In genomic region chr2:169797601-169798000, GRCh38 we compare ENCODE assay signal across 1 cellular context.
TF ChIP-seq lines count a peak whose summit lies in the region.

No MANE protein-coding gene starts in this region.

TF ChIP-seq in H1, 55 proteins besides CTCF, POLR2A, EP300 and RAD21:
- no peak for TF ChIP-seq SAP30 (IDR thresholded peaks at IDR 0.05; ENCODE audit: insufficient read depth, insufficient replicate concordance, low read length)
- no peak for TF ChIP-seq KDM4A (IDR thresholded peaks at IDR 0.05; ENCODE audit: low read depth, low read length, severe bottlenecking)
- no peak for TF ChIP-seq CHD7 (IDR thresholded peaks at IDR 0.05; ENCODE audit: insufficient replicate concordance, low read length)
